38 cellular contexts compared by ENCODE assay signal in genomic region chr3:61094608-61095007, GRCh38.
"Had no signal": no experiment of that assay in that cellular context is flagged by ENCODE, and none has a peak within 500 bp of the region (broad histone marks: within the 10 kb centered on the region; RNA-seq: fewer than 3 reads in every experiment).

No MANE protein-coding gene starts in this region.

- H3K4me3 Mint-ChIP-seq: activated naive CD4-positive, alpha-beta T cell treated with anti-CD3 and anti-CD28 coated beads, Interleukin-2, amount 10 ng/mL, durations not matched to agents 7 days and 5 days; activated naive CD8-positive, alpha-beta T cell treated with anti-CD3 and anti-CD28 coated beads, Interleukin-2, amount 10 ng/mL, durations not matched to agents 7 days and 5 days; activated T-helper 1 cell treated with anti-CD3 and anti-CD28 coated beads, Interleukin-12 subunit alpha, Interleukin-12 subunit beta, Interleukin-2, Interleukin-4 antibody, amounts not matched to agents 30 ng/mL and 10 ng/mL and 1 ng/mL, durations not matched to agents 14 hours and 24 hours and 36 hours; brain; endodermal cell; naive thymus-derived CD4-positive, alpha-beta T cell; neural crest cell; stimulated activated memory B cell treated with anti-CD40 and anti-IgM and Interleukin-4, amounts not matched to agents 10 μg/mL and 1 μg/mL and 100 μg/mL, for 72 hours; stimulated activated naive CD8-positive, alpha-beta T cell treated with anti-CD3 and anti-CD28 coated beads, Interleukin-15, amount 100 ng/mL, for 72 hours; T-helper 17 cell had no signal

- H3K4me1 Mint-ChIP-seq: activated naive CD4-positive, alpha-beta T cell treated with anti-CD3 and anti-CD28 coated beads, Interleukin-2, amount 10 ng/mL, durations not matched to agents 7 days and 5 days; activated naive CD8-positive, alpha-beta T cell treated with anti-CD3 and anti-CD28 coated beads, Interleukin-2, amount 10 ng/mL, durations not matched to agents 7 days and 5 days; naive thymus-derived CD4-positive, alpha-beta T cell; stimulated activated memory B cell treated with anti-CD40 and anti-IgM and Interleukin-4, amounts not matched to agents 10 μg/mL and 1 μg/mL and 100 μg/mL, for 72 hours; stimulated activated naive CD8-positive, alpha-beta T cell treated with anti-CD3 and anti-CD28 coated beads, Interleukin-15, amount 100 ng/mL, for 72 hours; T-helper 17 cell had no signal

- H3K27ac ChIP-seq: ascending aorta, esophagus squamous epithelium, gastrocnemius medialis, hepatocyte, parathyroid adenoma, psoas muscle, right atrium auricular region, upper lobe of left lung, vagina, WERI-Rb-1 had no signal

- H3K9me3 Mint-ChIP-seq: activated naive CD4-positive, alpha-beta T cell treated with anti-CD3 and anti-CD28 coated beads, Interleukin-2, amount 10 ng/mL, durations not matched to agents 7 days and 5 days; activated T-helper 1 cell treated with anti-CD3 and anti-CD28 coated beads, Interleukin-12 subunit alpha, Interleukin-12 subunit beta, Interleukin-2, Interleukin-4 antibody, amounts not matched to agents 30 ng/mL and 10 ng/mL and 1 ng/mL, durations not matched to agents 14 hours and 24 hours and 36 hours; endodermal cell; neural crest cell; stimulated activated memory B cell treated with anti-CD40 and anti-IgM and Interleukin-4, amounts not matched to agents 10 μg/mL and 1 μg/mL and 100 μg/mL, for 72 hours; stimulated activated naive CD8-positive, alpha-beta T cell treated with anti-CD3 and anti-CD28 coated beads, Interleukin-15, amount 100 ng/mL, for 72 hours had no signal

- H3K36me3 ChIP-seq: ascending aorta, esophagus squamous epithelium, gastrocnemius medialis, right atrium auricular region, upper lobe of left lung, vagina, WERI-Rb-1 had no signal

- H3K4me2 ChIP-seq: hepatocyte, smooth muscle cell had no signal

- H3K79me2 ChIP-seq: hepatocyte, parathyroid adenoma had no signal

- H3K27ac Mint-ChIP-seq: activated naive CD4-positive, alpha-beta T cell treated with anti-CD3 and anti-CD28 coated beads, Interleukin-2, amount 10 ng/mL, durations not matched to agents 7 days and 5 days; activated naive CD8-positive, alpha-beta T cell treated with anti-CD3 and anti-CD28 coated beads, Interleukin-2, amount 10 ng/mL, durations not matched to agents 7 days and 5 days; activated T-helper 1 cell treated with anti-CD3 and anti-CD28 coated beads, Interleukin-12 subunit alpha, Interleukin-12 subunit beta, Interleukin-2, Interleukin-4 antibody, amounts not matched to agents 30 ng/mL and 10 ng/mL and 1 ng/mL, durations not matched to agents 14 hours and 24 hours and 36 hours; brain; endodermal cell; naive thymus-derived CD4-positive, alpha-beta T cell; stimulated activated memory B cell treated with anti-CD40 and anti-IgM and Interleukin-4, amounts not matched to agents 10 μg/mL and 1 μg/mL and 100 μg/mL, for 72 hours; stimulated activated naive CD8-positive, alpha-beta T cell treated with anti-CD3 and anti-CD28 coated beads, Interleukin-15, amount 100 ng/mL, for 72 hours; T-helper 17 cell had no signal

- H2AFZ ChIP-seq: hepatocyte, parathyroid adenoma had no signal

- H3K4me3 ChIP-seq: ascending aorta, esophagus squamous epithelium, gastrocnemius medialis, hepatocyte, psoas muscle, right atrium auricular region, smooth muscle cell, upper lobe of left lung, vagina had no signal

- H3K36me3 Mint-ChIP-seq: activated naive CD4-positive, alpha-beta T cell treated with anti-CD3 and anti-CD28 coated beads, Interleukin-2, amount 10 ng/mL, durations not matched to agents 7 days and 5 days; brain; stimulated activated memory B cell treated with anti-CD40 and anti-IgM and Interleukin-4, amounts not matched to agents 10 μg/mL and 1 μg/mL and 100 μg/mL, for 72 hours had no signal

- H3K9ac ChIP-seq: parathyroid adenoma had no signal

- H3K9me3 ChIP-seq: ascending aorta, esophagus squamous epithelium, gastrocnemius medialis, psoas muscle, right atrium auricular region, upper lobe of left lung, vagina had no signal

- ATAC-seq: activated CD4-positive, CD25-positive, alpha-beta regulatory T cell treated with anti-CD3 and anti-CD28 coated beads, Interleukin-2, amount 50 U/mL, for 24 hours; gastrocnemius medialis; left colon; naive thymus-derived CD4-positive, alpha-beta T cell; psoas muscle; stimulated activated naive CD8-positive, alpha-beta T cell treated with anti-CD3 and anti-CD28 coated beads, Interleukin-15, amount 100 ng/mL, for 72 hours; T-helper 17 cell had no signal

- H3K27me3 Mint-ChIP-seq: activated naive CD4-positive, alpha-beta T cell treated with anti-CD3 and anti-CD28 coated beads, Interleukin-2, amount 10 ng/mL, durations not matched to agents 7 days and 5 days; activated naive CD8-positive, alpha-beta T cell treated with anti-CD3 and anti-CD28 coated beads, Interleukin-2, amount 10 ng/mL, durations not matched to agents 7 days and 5 days; naive thymus-derived CD4-positive, alpha-beta T cell; stimulated activated memory B cell treated with anti-CD40 and anti-IgM and Interleukin-4, amounts not matched to agents 10 μg/mL and 1 μg/mL and 100 μg/mL, for 72 hours; stimulated activated naive CD8-positive, alpha-beta T cell treated with anti-CD3 and anti-CD28 coated beads, Interleukin-15, amount 100 ng/mL, for 72 hours; T-helper 17 cell had no signal

- H3K27me3 ChIP-seq: ascending aorta, esophagus squamous epithelium, gastrocnemius medialis, hepatocyte, right atrium auricular region, upper lobe of left lung, vagina had no signal

- DNase-seq: activated CD4-positive, alpha-beta T cell treated with anti-CD3 and anti-CD28 coated beads for 48 hours; activated CD4-positive, alpha-beta T cell treated with anti-CD3 and anti-CD28 coated beads, Interleukin-2, amount 50 U/mL, for 48 hours; activated CD8-positive, alpha-beta memory T cell treated with anti-CD3 and anti-CD28 coated beads for 24 hours; activated effector memory CD4-positive, alpha-beta T cell treated with anti-CD3 and anti-CD28 coated beads, Interleukin-2, amount 50 U/mL, for 16 hours; activated naive CD4-positive, alpha-beta T cell treated with anti-CD3 and anti-CD28 coated beads, Interleukin-2, amount 10 ng/mL, durations not matched to agents 7 days and 5 days; activated naive CD8-positive, alpha-beta T cell treated with anti-CD3 and anti-CD28 coated beads, Interleukin-2, amount 10 ng/mL, durations not matched to agents 7 days and 5 days; activated T-cell treated with anti-CD3 and anti-CD28 coated beads, Interleukin-2, amount 50 U/mL, for 1 hour; caudate nucleus; endodermal cell; esophagus squamous epithelium; gastrocnemius medialis; islet precursor cell; left colon; mammary epithelial cell; midbrain; naive thymus-derived CD4-positive, alpha-beta T cell; nucleus accumbens; psoas muscle; stimulated activated CD4-positive, alpha-beta T cell treated with anti-CD3 and anti-CD28 coated beads, Interleukin-1b, Interleukin-23, amount 100 ng/mL, for 48 hours; stimulated activated CD4-positive, alpha-beta T cell treated with anti-CD3 and anti-CD28 coated beads, Interleukin-4, amount 100 ng/mL, for 4 hours; stimulated activated CD8-positive, alpha-beta memory T cell treated with anti-CD3 and anti-CD28 coated beads, Interleukin-4, amount 100 ng/mL, for 48 hours; stimulated activated naive CD8-positive, alpha-beta T cell treated with anti-CD3 and anti-CD28 coated beads, Interleukin-15, amount 100 ng/mL, for 72 hours; substantia nigra; T-helper 17 cell; T1000; upper lobe of left lung; WERI-Rb-1 had no signal

- H3K4me1 ChIP-seq: ascending aorta, esophagus squamous epithelium, gastrocnemius medialis, psoas muscle, right atrium auricular region, upper lobe of left lung, vagina had no signal
